ENCODE assay signal across 16 cellular contexts in genomic region chr9:101513351-101513750, GRCh38.
"Had no signal": no experiment of that assay in that cellular context is flagged by ENCODE, and none has a peak within 500 bp of the region (broad histone marks: within the 10 kb centered on the region; RNA-seq: fewer than 3 reads in every experiment).

No MANE protein-coding gene starts in this region.

- H3K4me1 Mint-ChIP-seq: memory B cell had no signal

- H3K36me3 ChIP-seq: adrenal gland, breast epithelium, left lung, tibial artery had no signal

- H3K4me3 ChIP-seq: adrenal gland, breast epithelium, hepatocyte, left lung, tibial artery had no signal

- H3K4me2 ChIP-seq: hepatocyte had no signal

- DNase-seq: activated CD4-positive, alpha-beta T cell treated with anti-CD3 and anti-CD28 coated beads, Interleukin-2, amount 50 U/mL, for 4 hours; activated CD4-positive, CD25-positive, alpha-beta regulatory T cell treated with anti-CD3 and anti-CD28 coated beads, Interleukin-2, amount 50 U/mL, for 72 hours; activated gamma-delta T cell treated with Interleukin-2 at 50 U/mL for 16 hours; adrenal gland; left lung; retina; stimulated activated CD4-positive, alpha-beta T cell treated with anti-CD3 and anti-CD28 coated beads, Interleukin-2, amount 100 ng/mL, for 24 hours; stimulated activated naive CD4-positive, alpha-beta T cell treated with Interleukin-2 at 50 U/mL for 16 hours; tibial artery had no signal

- H3K79me2 ChIP-seq: hepatocyte had no signal

- H3K27me3 ChIP-seq: adrenal gland, breast epithelium, hepatocyte, left lung, tibial artery had no signal

- ATAC-seq: activated naive CD4-positive, alpha-beta T cell treated with anti-CD3 and anti-CD28 coated beads, Interleukin-2, amount 50 U/mL, for 72 hours; natural killer cell treated with Interleukin-12 subunit alpha and Interleukin-12 subunit beta and Interleukin-15 and Interleukin-18, amount 100 ng/mL, for 72 hours had no signal

- H3K36me3 Mint-ChIP-seq: activated naive CD4-positive, alpha-beta T cell treated with anti-CD3 and anti-CD28 coated beads, Interleukin-2, amount 50 U/mL, for 72 hours; memory B cell; natural killer cell treated with Interleukin-12 subunit alpha and Interleukin-12 subunit beta and Interleukin-15 and Interleukin-18, amount 100 ng/mL, for 72 hours had no signal

- H3K4me3 Mint-ChIP-seq: memory B cell; natural killer cell treated with Interleukin-12 subunit alpha and Interleukin-12 subunit beta and Interleukin-15 and Interleukin-18, amount 100 ng/mL, for 72 hours; T-helper 1 cell treated with Interleukin-12 subunit alpha and Interleukin-12 subunit beta and Interleukin-4 antibody, amounts not matched to agents 30 μg/mL and 1 μg/mL, for 36 hours had no signal

- H3K9me3 Mint-ChIP-seq: activated naive CD4-positive, alpha-beta T cell treated with anti-CD3 and anti-CD28 coated beads, Interleukin-2, amount 50 U/mL, for 72 hours; memory B cell; natural killer cell treated with Interleukin-12 subunit alpha and Interleukin-12 subunit beta and Interleukin-15 and Interleukin-18, amount 100 ng/mL, for 72 hours had no signal

- H3K27ac ChIP-seq: breast epithelium, epithelial cell of prostate, hepatocyte, left lung had no signal

- H2AFZ ChIP-seq: hepatocyte had no signal

- H3K9me3 ChIP-seq: adrenal gland, left lung, tibial artery had no signal

- H3K27ac Mint-ChIP-seq: activated naive CD4-positive, alpha-beta T cell treated with anti-CD3 and anti-CD28 coated beads, Interleukin-2, amount 50 U/mL, for 72 hours; memory B cell; natural killer cell treated with Interleukin-12 subunit alpha and Interleukin-12 subunit beta and Interleukin-15 and Interleukin-18, amount 100 ng/mL, for 72 hours; T-helper 1 cell treated with Interleukin-12 subunit alpha and Interleukin-12 subunit beta and Interleukin-4 antibody, amounts not matched to agents 30 μg/mL and 1 μg/mL, for 36 hours had no signal

- H3K4me1 ChIP-seq: breast epithelium had no signal
